ENCODE assay signal across 10 cellular contexts in genomic region chr14:54312166-54312801, GRCh38.
DNase-seq lines count a peak whose midpoint lies in the region; ATAC-seq lines count a peak whose summit lies in the region.
"Had no signal": no experiment of that assay in that cellular context is flagged by ENCODE, and none has a peak within 500 bp of the region (broad histone marks: within the 10 kb centered on the region; RNA-seq: fewer than 3 reads in every experiment).

No MANE protein-coding gene starts in this region.

- intact Hi-C loops in Right ventricle myocardium superior (cut with DNase I) = no loop called here
- intact Hi-C loops in cardiac septum (cut with DNase I) = no loop called here
- intact Hi-C loops in left ventricle myocardium superior (cut with micrococcal nuclease) = no loop called here
- intact Hi-C loops in activated T-helper 1 cell treated with anti-CD3 and anti-CD28 coated beads, Interleukin-12 subunit alpha, Interleukin-12 subunit beta, Interleukin-2, Interleukin-4 antibody, amounts not matched to agents 30 ng/mL and 10 ng/mL and 1 ng/mL, durations not matched to agents 14 hours and 24 hours and 36 hours (cut with micrococcal nuclease) = no loop called here

- no peak overlapping the region for H3K4me3 Mint-ChIP-seq in activated T-helper 1 cell treated with anti-CD3 and anti-CD28 coated beads, Interleukin-12 subunit alpha, Interleukin-12 subunit beta, Interleukin-2, Interleukin-4 antibody, amounts not matched to agents 30 ng/mL and 10 ng/mL and 1 ng/mL, durations not matched to agents 14 hours and 24 hours and 36 hours

- H3K4me1 Mint-ChIP-seq in activated T-helper 1 cell treated with anti-CD3 and anti-CD28 coated beads, Interleukin-12 subunit alpha, Interleukin-12 subunit beta, Interleukin-2, Interleukin-4 antibody, amounts not matched to agents 30 ng/mL and 10 ng/mL and 1 ng/mL, durations not matched to agents 14 hours and 24 hours and 36 hours (ENCODE audit: low read depth) = no peaks in the 10 kb centered on the region

- DNase-seq in Right ventricle myocardium superior (no peak), cardiac septum (ENCODE audit: low spot score) (no peak), UCSD-AML1 (lab: John Stamatoyannopoulos, UW; ENCODE audit: unreplicated experiment) (peak; percentile 11), left ventricle myocardium superior (no peak), NCI-H748 treated with DMSO at 0.1 percent for 48 hours (lab: John Stamatoyannopoulos, UW) (no peak), MV-4-11 (lab: John Stamatoyannopoulos, UW) (no peak), DMS79 treated with DMSO at 0.1 percent for 48 hours (lab: John Stamatoyannopoulos, UW) (no peak)
- no peak for DNase-seq in activated T-helper 1 cell treated with anti-CD3 and anti-CD28 coated beads, Interleukin-12 subunit alpha, Interleukin-12 subunit beta, Interleukin-2, Interleukin-4 antibody, amounts not matched to agents 30 ng/mL and 10 ng/mL and 1 ng/mL, durations not matched to agents 14 hours and 24 hours and 36 hours (ENCODE audit: low spot score)
- DNase-seq: effector memory CD4-positive, alpha-beta T cell; SHP77 treated with DMSO at 0.1 percent for 48 hours had no signal

- no peak overlapping the region for H3K27ac Mint-ChIP-seq in activated T-helper 1 cell treated with anti-CD3 and anti-CD28 coated beads, Interleukin-12 subunit alpha, Interleukin-12 subunit beta, Interleukin-2, Interleukin-4 antibody, amounts not matched to agents 30 ng/mL and 10 ng/mL and 1 ng/mL, durations not matched to agents 14 hours and 24 hours and 36 hours

- peaks cover 5% of the 10 kb centered on the region for H3K27me3 Mint-ChIP-seq in activated T-helper 1 cell treated with anti-CD3 and anti-CD28 coated beads, Interleukin-12 subunit alpha, Interleukin-12 subunit beta, Interleukin-2, Interleukin-4 antibody, amounts not matched to agents 30 ng/mL and 10 ng/mL and 1 ng/mL, durations not matched to agents 14 hours and 24 hours and 36 hours (ENCODE audit: insufficient read depth)

- ATAC-seq in Right ventricle myocardium superior (ENCODE audit: poor library complexity) (peak; percentile 75), left ventricle myocardium superior (peak; percentile 85)

- H3K36me3 Mint-ChIP-seq in activated T-helper 1 cell treated with anti-CD3 and anti-CD28 coated beads, Interleukin-12 subunit alpha, Interleukin-12 subunit beta, Interleukin-2, Interleukin-4 antibody, amounts not matched to agents 30 ng/mL and 10 ng/mL and 1 ng/mL, durations not matched to agents 14 hours and 24 hours and 36 hours (ENCODE audit: low read depth) = no peaks in the 10 kb centered on the region

- no peaks in the 10 kb centered on the region for H3K9me3 Mint-ChIP-seq in activated T-helper 1 cell treated with anti-CD3 and anti-CD28 coated beads, Interleukin-12 subunit alpha, Interleukin-12 subunit beta, Interleukin-2, Interleukin-4 antibody, amounts not matched to agents 30 ng/mL and 10 ng/mL and 1 ng/mL, durations not matched to agents 14 hours and 24 hours and 36 hours
